In the genomic region with DNA sequence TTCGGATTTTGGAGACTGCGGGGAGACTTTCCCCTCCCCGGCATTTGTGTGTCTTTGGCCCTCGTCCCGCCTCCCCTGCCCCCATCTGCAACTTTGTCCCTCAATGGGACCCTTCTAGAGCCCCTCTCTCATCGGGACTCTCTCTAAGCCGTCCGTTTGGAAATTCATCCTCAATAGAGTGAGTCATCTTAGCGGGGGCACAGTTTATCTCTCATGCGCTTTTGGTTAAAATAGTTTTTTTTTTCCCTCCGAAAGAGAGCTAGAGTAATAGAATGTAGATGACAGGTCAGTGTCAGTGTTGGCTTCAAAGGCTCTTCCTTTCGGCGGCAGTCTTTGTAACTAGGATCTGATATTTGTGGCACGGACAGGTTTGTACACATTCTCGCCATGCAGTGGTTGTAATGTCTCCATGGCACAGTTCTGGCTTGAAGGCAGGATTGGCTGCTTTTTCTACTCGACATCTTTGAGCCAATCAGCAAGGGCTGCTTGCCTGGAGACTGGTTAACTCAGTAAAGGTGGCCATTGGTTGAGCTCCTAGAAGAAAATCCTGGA, we compare ENCODE assay signal across 8 cellular contexts. TPM values are rescaled to one million over a fixed set of nuclear protein-coding genes. Genes with fewer than 3 reads are reported as not detected.
DNase-seq lines count a peak whose midpoint lies in the region; ATAC-seq and TF ChIP-seq lines count a peak whose summit lies in the region.

No MANE protein-coding gene starts in this region.

- TF ChIP-seq CTCF in fibroblast of pulmonary artery (IDR thresholded peaks at IDR 0.05; ENCODE audit: low read length, missing control alignments) (no peak), stomach (IDR thresholded peaks at IDR 0.05) (no peak)

- intact Hi-C loops in activated T-helper 2 cell treated with anti-CD3 and anti-CD28 coated beads, Interferon-gamma antibody, Interleukin-2, Interleukin-4, amounts not matched to agents 10 μg/mL and 5 μg/mL and 100 μg/mL, durations not matched to agents 14 hours and 24 hours and 36 hours (cut with micrococcal nuclease) = loop anchor here (2.0 to 5.0 kb wide), 5 partner anchors 65 to 705 kb away; a partner anchor contains a TSS
- intact Hi-C loops in stomach (cut with DNase I; ENCODE audit: low total_unique reads) = no loop called here

- H3K9me3 ChIP-seq in GM23248 (ENCODE audit: low read depth) (no peaks in the 10 kb centered on the region), Karpas-422 (ENCODE audit: low read length) (no peaks in the 10 kb centered on the region), stomach (no peaks in the 10 kb centered on the region)

- peaks cover 25% of the 10 kb centered on the region for H3K4me1 Mint-ChIP-seq in activated T-helper 2 cell treated with anti-CD3 and anti-CD28 coated beads, Interferon-gamma antibody, Interleukin-2, Interleukin-4, amounts not matched to agents 10 μg/mL and 5 μg/mL and 100 μg/mL, durations not matched to agents 14 hours and 24 hours and 36 hours (ENCODE audit: low read depth)
- peaks cover 24% of the 10 kb centered on the region in 2 donors for H3K4me1 Mint-ChIP-seq in natural killer cell treated with Interleukin-12 subunit alpha and Interleukin-12 subunit beta and Interleukin-15 and Interleukin-18, amount 100 ng/mL, for 72 hours (ENCODE audit: low read depth in 2 of 2)

- H3K4me3 Mint-ChIP-seq in activated T-helper 2 cell treated with anti-CD3 and anti-CD28 coated beads, Interferon-gamma antibody, Interleukin-2, Interleukin-4, amounts not matched to agents 10 μg/mL and 5 μg/mL and 100 μg/mL, durations not matched to agents 14 hours and 24 hours and 36 hours (ENCODE audit: low read depth) = peak overlapping the region; percentile 95
- peak overlapping the region; percentile 95 for H3K4me3 Mint-ChIP-seq in natural killer cell treated with Interleukin-12 subunit alpha and Interleukin-12 subunit beta and Interleukin-15 and Interleukin-18, amount 100 ng/mL, for 72 hours

- in situ Hi-C loops in GM23248 (cut with MboI) = no loop called here

- H3F3A ChIP-seq in GM23248 (ENCODE audit: insufficient read depth) = peaks cover 12% of the 10 kb centered on the region

- H4K20me1 ChIP-seq in GM23248 (ENCODE audit: insufficient read depth) (no peaks in the 10 kb centered on the region), Karpas-422 (ENCODE audit: insufficient read depth, low read depth, low read length) (no peaks in the 10 kb centered on the region)

- no peaks in the 10 kb centered on the region for H3K27me3 Mint-ChIP-seq in activated T-helper 2 cell treated with anti-CD3 and anti-CD28 coated beads, Interferon-gamma antibody, Interleukin-2, Interleukin-4, amounts not matched to agents 10 μg/mL and 5 μg/mL and 100 μg/mL, durations not matched to agents 14 hours and 24 hours and 36 hours (ENCODE audit: low read depth)
- peaks cover 0 to 2% of the 10 kb centered on the region in 2 donors for H3K27me3 Mint-ChIP-seq in natural killer cell treated with Interleukin-12 subunit alpha and Interleukin-12 subunit beta and Interleukin-15 and Interleukin-18, amount 100 ng/mL, for 72 hours

- no peaks in the 10 kb centered on the region for H3K27me3 ChIP-seq in GM23248 (replicated peaks; ENCODE audit: insufficient read depth)
- H3K27me3 ChIP-seq in Karpas-422 (ENCODE audit: low read length) = no peaks in the 10 kb centered on the region
- no peaks in the 10 kb centered on the region for H3K27me3 ChIP-seq in stomach

- peak overlapping the region; percentile 99 for H3K27ac Mint-ChIP-seq in activated T-helper 2 cell treated with anti-CD3 and anti-CD28 coated beads, Interferon-gamma antibody, Interleukin-2, Interleukin-4, amounts not matched to agents 10 μg/mL and 5 μg/mL and 100 μg/mL, durations not matched to agents 14 hours and 24 hours and 36 hours
- H3K27ac Mint-ChIP-seq in natural killer cell treated with Interleukin-12 subunit alpha and Interleukin-12 subunit beta and Interleukin-15 and Interleukin-18, amount 100 ng/mL, for 72 hours = peak overlapping the region; percentile 95 to 99

- H2AFZ ChIP-seq in GM23248 (peak overlapping the region; percentile 95), Karpas-422 (ENCODE audit: low read length) (peak overlapping the region; percentile 18)

- H3K36me3 Mint-ChIP-seq in activated T-helper 2 cell treated with anti-CD3 and anti-CD28 coated beads, Interferon-gamma antibody, Interleukin-2, Interleukin-4, amounts not matched to agents 10 μg/mL and 5 μg/mL and 100 μg/mL, durations not matched to agents 14 hours and 24 hours and 36 hours (ENCODE audit: low read depth) = peaks cover 19% of the 10 kb centered on the region
- no peaks in the 10 kb centered on the region for H3K36me3 Mint-ChIP-seq in natural killer cell treated with Interleukin-12 subunit alpha and Interleukin-12 subunit beta and Interleukin-15 and Interleukin-18, amount 100 ng/mL, for 72 hours

- peak; percentile 79 to 80 for ATAC-seq in natural killer cell treated with Interleukin-12 subunit alpha and Interleukin-12 subunit beta and Interleukin-15 and Interleukin-18, amount 100 ng/mL, for 72 hours

- DNase-seq in EH (ENCODE audit: low read depth) = peak; percentile 94
- DNase-seq in GM23248 = peak; percentile 97
- DNase-seq in Karpas-422 = peak; percentile 95
- peak; percentile 98 for DNase-seq in RKO (ENCODE audit: low spot score)
- peak; percentile 76 for DNase-seq in activated T-helper 2 cell treated with anti-CD3 and anti-CD28 coated beads, Interferon-gamma antibody, Interleukin-2, Interleukin-4, amounts not matched to agents 10 μg/mL and 5 μg/mL and 100 μg/mL, durations not matched to agents 14 hours and 24 hours and 36 hours (ENCODE audit: low spot score)
- DNase-seq in fibroblast of pulmonary artery (ENCODE audit: low read depth) = peak; percentile 97
- DNase-seq in natural killer cell treated with Interleukin-12 subunit alpha and Interleukin-12 subunit beta and Interleukin-15 and Interleukin-18, amount 100 ng/mL, for 72 hours (ENCODE audit: low spot score) = peak; percentile 76
- DNase-seq in stomach = peak; percentile 84

- WGBS in GM23248 (ENCODE audit: low coverage in 1 of 2, low lambda C conversion rate in 2 of 2, missing lambda C conversion rate in 2 of 2), 2 experiments = 0 to 1% methylated on average over 16 of the region's 16 CpGs
- 0% methylated on average over 16 of the region's 16 CpGs for WGBS in stomach, 5 donors

- peaks cover 20% of the 10 kb centered on the region for H3K4me1 ChIP-seq in GM23248 (ENCODE audit: insufficient read depth)
- H3K4me1 ChIP-seq in Karpas-422 (ENCODE audit: low read length) = peaks cover 38% of the 10 kb centered on the region
- peaks cover 15 to 35% (median 30%) of the 10 kb centered on the region in 4 donors for H3K4me1 ChIP-seq in stomach

- no peaks in the 10 kb centered on the region for H3K9me3 Mint-ChIP-seq in activated T-helper 2 cell treated with anti-CD3 and anti-CD28 coated beads, Interferon-gamma antibody, Interleukin-2, Interleukin-4, amounts not matched to agents 10 μg/mL and 5 μg/mL and 100 μg/mL, durations not matched to agents 14 hours and 24 hours and 36 hours
- no peaks in the 10 kb centered on the region for H3K9me3 Mint-ChIP-seq in natural killer cell treated with Interleukin-12 subunit alpha and Interleukin-12 subunit beta and Interleukin-15 and Interleukin-18, amount 100 ng/mL, for 72 hours

- H3K27ac ChIP-seq in GM23248 (peak overlapping the region; percentile 92), Karpas-422 (ENCODE audit: low read length) (peak overlapping the region; percentile 81), stomach (peak overlapping the region; percentile 98 to 100 (median 99))

- TF ChIP-seq POLR2A in stomach (IDR thresholded peaks at IDR 0.05) = peak in 1 of 4 donors; percentile 27

- H3K9ac ChIP-seq in GM23248 (peak overlapping the region; percentile 98), Karpas-422 (ENCODE audit: low read length) (peak overlapping the region; percentile 81)

- H3K4me3 ChIP-seq in GM23248 (peak overlapping the region; percentile 78), Karpas-422 (ENCODE audit: low read length) (peak overlapping the region; percentile 70), fibroblast of pulmonary artery (replicated peaks; ENCODE audit: low read depth, low read length) (peak overlapping the region; percentile 67), stomach (peak overlapping the region; percentile 69 to 83 (median 75))

- H3K9me2 ChIP-seq in GM23248 (ENCODE audit: insufficient read depth) (no peaks in the 10 kb centered on the region), Karpas-422 (replicated peaks; ENCODE audit: insufficient read depth, low read length) (no peaks in the 10 kb centered on the region)

- no peak for TF ChIP-seq EP300 in stomach (IDR thresholded peaks at IDR 0.05)

- H3K4me2 ChIP-seq in GM23248 (ENCODE audit: unreplicated experiment) (peak overlapping the region; percentile 99), Karpas-422 (ENCODE audit: low read depth, low read length, poor library complexity, severe bottlenecking) (peak overlapping the region; percentile 86)

- H3K36me3 ChIP-seq in GM23248 (ENCODE audit: low read depth) = no peaks in the 10 kb centered on the region
- H3K36me3 ChIP-seq in Karpas-422 (ENCODE audit: insufficient read depth, low read length) = 0 out of 2 replicates have a peak, but pooled peaks cover 2% of the 10 kb centered on the region
- no peaks in the 10 kb centered on the region for H3K36me3 ChIP-seq in stomach

- H3K79me2 ChIP-seq in GM23248 (ENCODE audit: insufficient read depth) = peaks cover 13% of the 10 kb centered on the region; the same call in 1 of the 2 replicates
- peaks cover 33% of the 10 kb centered on the region for H3K79me2 ChIP-seq in Karpas-422 (ENCODE audit: low read length)

RNA-seq across cellular contexts. Expression of a gene that starts 1.0 kb away (rescaled TPM):
- total RNA-seq in GM23248 (2014; rRNA removed; shearing (Covaris generic)) = 3.0 and 3.2 TPM in 2 replicates
- 3.7 and 3.8 TPM in 2 replicates for polyA plus RNA-seq in GM23248 (2016; fragmentation: Nextera tagmentation; extraction: Ambion mirVana)
- 14.7 and 20.7 TPM in 2 replicates for total RNA-seq in Karpas-422 (2014; rRNA removed; shearing (Covaris generic); ENCODE audit: low replicate concordance)
- 23.2 and 23.8 TPM in 2 replicates for total RNA-seq in activated T-helper 2 cell treated with anti-CD3 and anti-CD28 coated beads, Interferon-gamma antibody, Interleukin-2, Interleukin-4, amounts not matched to agents 10 μg/mL and 5 μg/mL and 100 μg/mL, durations not matched to agents 14 hours and 24 hours and 36 hours
- 10 to 100 TPM; 17.6 to 19.4 TPM for total RNA-seq in natural killer cell treated with Interleukin-12 subunit alpha and Interleukin-12 subunit beta and Interleukin-15 and Interleukin-18, amount 100 ng/mL, for 72 hours
- total RNA-seq in stomach = 10 to 100 TPM in 3 of 5 donors, 1 to 10 TPM in 2; 3.1 to 41.5 (median 18.4) TPM
- polyA plus RNA-seq in stomach = 1 to 10 TPM in 2 of 3 donors, under 1 TPM in 1; 0.73 to 2.0 (median 1.4) TPM

Comparison
In these comparisons a context has a peak if more than half of its experiments do, and no peak if none do; other contexts are left out.
1. Peak in every context shown above with its lines: DNase-seq, ATAC-seq, H3K4me3 ChIP-seq and H3K27ac ChIP-seq.